Comparison of ENCODE assay signal across 1 cellular context in the genomic region with DNA sequence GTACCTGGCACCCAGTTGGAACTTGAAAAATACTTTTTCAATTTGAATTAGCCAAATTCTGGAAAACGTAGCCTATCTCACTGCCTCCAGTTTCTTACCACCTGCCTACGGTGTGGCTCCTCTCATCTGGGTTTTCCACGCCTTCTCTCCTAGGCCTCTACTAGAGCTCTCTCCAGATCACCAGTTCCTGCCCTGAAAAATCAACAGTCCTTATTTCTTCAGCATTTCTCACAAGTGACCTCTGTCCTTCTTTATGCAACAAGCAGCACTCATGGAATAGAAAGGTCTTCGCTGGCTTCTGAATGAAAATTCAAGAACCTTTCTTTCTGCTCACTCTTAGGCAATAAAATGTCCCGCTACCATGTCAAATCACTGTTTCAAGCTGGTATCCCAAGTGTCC.
TF ChIP-seq lines count a peak whose summit lies in the region.

No MANE protein-coding gene starts in this region.

TF ChIP-seq in GM23338, 12 proteins besides CTCF, POLR2A, EP300 and RAD21 (continued from another document):
- TF ChIP-seq, protein P1, sequence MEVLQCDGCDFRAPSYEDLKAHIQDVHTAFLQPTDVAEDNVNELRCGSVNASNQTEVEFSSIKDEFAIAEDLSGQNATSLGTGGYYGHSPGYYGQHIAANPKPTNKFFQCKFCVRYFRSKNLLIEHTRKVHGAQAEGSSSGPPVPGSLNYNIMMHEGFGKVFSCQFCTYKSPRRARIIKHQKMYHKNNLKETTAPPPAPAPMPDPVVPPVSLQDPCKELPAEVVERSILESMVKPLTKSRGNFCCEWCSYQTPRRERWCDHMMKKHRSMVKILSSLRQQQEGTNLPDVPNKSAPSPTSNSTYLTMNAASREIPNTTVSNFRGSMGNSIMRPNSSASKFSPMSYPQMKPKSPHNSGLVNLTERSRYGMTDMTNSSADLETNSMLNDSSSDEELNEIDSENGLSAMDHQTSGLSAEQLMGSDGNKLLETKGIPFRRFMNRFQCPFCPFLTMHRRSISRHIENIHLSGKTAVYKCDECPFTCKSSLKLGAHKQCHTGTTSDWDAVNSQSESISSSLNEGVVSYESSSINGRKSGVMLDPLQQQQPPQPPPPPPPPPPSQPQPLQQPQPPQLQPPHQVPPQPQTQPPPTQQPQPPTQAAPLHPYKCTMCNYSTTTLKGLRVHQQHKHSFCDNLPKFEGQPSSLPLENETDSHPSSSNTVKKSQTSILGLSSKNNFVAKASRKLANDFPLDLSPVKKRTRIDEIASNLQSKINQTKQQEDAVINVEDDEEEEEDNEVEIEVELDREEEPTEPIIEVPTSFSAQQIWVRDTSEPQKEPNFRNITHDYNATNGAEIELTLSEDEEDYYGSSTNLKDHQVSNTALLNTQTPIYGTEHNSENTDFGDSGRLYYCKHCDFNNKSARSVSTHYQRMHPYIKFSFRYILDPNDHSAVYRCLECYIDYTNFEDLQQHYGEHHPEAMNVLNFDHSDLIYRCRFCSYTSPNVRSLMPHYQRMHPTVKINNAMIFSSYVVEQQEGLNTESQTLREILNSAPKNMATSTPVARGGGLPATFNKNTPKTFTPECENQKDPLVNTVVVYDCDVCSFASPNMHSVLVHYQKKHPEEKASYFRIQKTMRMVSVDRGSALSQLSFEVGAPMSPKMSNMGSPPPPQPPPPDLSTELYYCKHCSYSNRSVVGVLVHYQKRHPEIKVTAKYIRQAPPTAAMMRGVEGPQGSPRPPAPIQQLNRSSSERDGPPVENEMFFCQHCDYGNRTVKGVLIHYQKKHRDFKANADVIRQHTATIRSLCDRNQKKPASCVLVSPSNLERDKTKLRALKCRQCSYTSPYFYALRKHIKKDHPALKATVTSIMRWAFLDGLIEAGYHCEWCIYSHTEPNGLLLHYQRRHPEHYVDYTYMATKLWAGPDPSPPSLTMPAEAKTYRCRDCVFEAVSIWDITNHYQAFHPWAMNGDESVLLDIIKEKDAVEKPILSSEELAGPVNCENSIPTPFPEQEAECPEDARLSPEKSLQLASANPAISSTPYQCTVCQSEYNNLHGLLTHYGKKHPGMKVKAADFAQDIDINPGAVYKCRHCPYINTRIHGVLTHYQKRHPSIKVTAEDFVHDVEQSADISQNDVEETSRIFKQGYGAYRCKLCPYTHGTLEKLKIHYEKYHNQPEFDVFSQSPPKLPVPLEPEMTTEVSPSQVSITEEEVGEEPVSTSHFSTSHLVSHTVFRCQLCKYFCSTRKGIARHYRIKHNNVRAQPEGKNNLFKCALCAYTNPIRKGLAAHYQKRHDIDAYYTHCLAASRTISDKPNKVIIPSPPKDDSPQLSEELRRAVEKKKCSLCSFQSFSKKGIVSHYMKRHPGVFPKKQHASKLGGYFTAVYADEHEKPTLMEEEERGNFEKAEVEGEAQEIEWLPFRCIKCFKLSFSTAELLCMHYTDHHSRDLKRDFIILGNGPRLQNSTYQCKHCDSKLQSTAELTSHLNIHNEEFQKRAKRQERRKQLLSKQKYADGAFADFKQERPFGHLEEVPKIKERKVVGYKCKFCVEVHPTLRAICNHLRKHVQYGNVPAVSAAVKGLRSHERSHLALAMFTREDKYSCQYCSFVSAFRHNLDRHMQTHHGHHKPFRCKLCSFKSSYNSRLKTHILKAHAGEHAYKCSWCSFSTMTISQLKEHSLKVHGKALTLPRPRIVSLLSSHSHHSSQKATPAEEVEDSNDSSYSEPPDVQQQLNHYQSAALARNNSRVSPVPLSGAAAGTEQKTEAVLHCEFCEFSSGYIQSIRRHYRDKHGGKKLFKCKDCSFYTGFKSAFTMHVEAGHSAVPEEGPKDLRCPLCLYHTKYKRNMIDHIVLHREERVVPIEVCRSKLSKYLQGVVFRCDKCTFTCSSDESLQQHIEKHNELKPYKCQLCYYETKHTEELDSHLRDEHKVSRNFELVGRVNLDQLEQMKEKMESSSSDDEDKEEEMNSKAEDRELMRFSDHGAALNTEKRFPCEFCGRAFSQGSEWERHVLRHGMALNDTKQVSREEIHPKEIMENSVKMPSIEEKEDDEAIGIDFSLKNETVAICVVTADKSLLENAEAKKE (CRISPR knock-in tag; IDR thresholded peaks at IDR 0.05), result no peak
- TF ChIP-seq EZH2 (IDR thresholded peaks at IDR 0.05; ENCODE audit: low read depth, unreplicated experiment) (no peak), POLR2AphosphoS5 (IDR thresholded peaks at IDR 0.05; ENCODE audit: low read depth) (no peak), NANOG (IDR thresholded peaks at IDR 0.05; ENCODE audit: borderline replicate concordance) (no peak), STAT1 (IDR thresholded peaks at IDR 0.05; ENCODE audit: unreplicated experiment) (no peak), ZNF114 (CRISPR knock-in tag; IDR thresholded peaks at IDR 0.05) (no peak), ETS1 (IDR thresholded peaks at IDR 0.05) (no peak), JUNB (IDR thresholded peaks at IDR 0.05; ENCODE audit: unreplicated experiment) (no peak)
